Comparison of ENCODE assay signal across 9 cellular contexts in genomic region chr7:38107486-38107893, GRCh38.
A peak's percentile ranks its signal among the peaks of the same experiment; 100 is the strongest.
DNase-seq lines count a peak whose midpoint lies in the region; ATAC-seq and FAIRE-seq lines count a peak whose summit lies in the region.
"Had no signal": no experiment of that assay in that cellular context is flagged by ENCODE, and none has a peak within 500 bp of the region (broad histone marks: within the 10 kb centered on the region; RNA-seq: fewer than 3 reads in every experiment).

No MANE protein-coding gene starts in this region.

- H3K36me3 ChIP-seq in CD4-positive, CD25-positive, alpha-beta regulatory T cell (ENCODE audit: control insufficient read depth, insufficient read depth, low read length) = no peaks in the 10 kb centered on the region
- no peaks in the 10 kb centered on the region for H3K36me3 ChIP-seq in NT2/D1 (ENCODE audit: insufficient read depth, insufficient read length, low read length)

- no peaks in the 10 kb centered on the region for H3K9me3 ChIP-seq in CD4-positive, CD25-positive, alpha-beta regulatory T cell (ENCODE audit: control insufficient read depth in 2 of 2, low read length in 2 of 2)
- no peaks in the 10 kb centered on the region for H3K9me3 ChIP-seq in NT2/D1 (ENCODE audit: insufficient read depth, low read length)

- no peaks in the 10 kb centered on the region for H3K36me3 Mint-ChIP-seq in CD4-positive, CD25-positive, alpha-beta regulatory T cell
- H3K36me3 Mint-ChIP-seq in natural killer cell treated with Interleukin-12 subunit alpha and Interleukin-12 subunit beta and Interleukin-15 and Interleukin-18, amount 100 ng/mL, for 72 hours = no peaks in the 10 kb centered on the region

- no peak overlapping the region for H3K27ac Mint-ChIP-seq in CD4-positive, CD25-positive, alpha-beta regulatory T cell
- no peak overlapping the region for H3K27ac Mint-ChIP-seq in natural killer cell treated with Interleukin-12 subunit alpha and Interleukin-12 subunit beta and Interleukin-15 and Interleukin-18, amount 100 ng/mL, for 72 hours
- H3K27ac Mint-ChIP-seq: T-helper 1 cell treated with Interleukin-12 subunit alpha and Interleukin-12 subunit beta and Interleukin-4 antibody, amounts not matched to agents 30 μg/mL and 1 μg/mL, for 36 hours had no signal

- peaks cover 26% of the 10 kb centered on the region for H3K27me3 Mint-ChIP-seq in CD4-positive, CD25-positive, alpha-beta regulatory T cell
- H3K27me3 Mint-ChIP-seq in natural killer cell treated with Interleukin-12 subunit alpha and Interleukin-12 subunit beta and Interleukin-15 and Interleukin-18, amount 100 ng/mL, for 72 hours = peaks cover 0 to 6% of the 10 kb centered on the region in 2 donors

- no peaks in the 10 kb centered on the region for H3K9me3 Mint-ChIP-seq in CD4-positive, CD25-positive, alpha-beta regulatory T cell
- no peaks in the 10 kb centered on the region for H3K9me3 Mint-ChIP-seq in natural killer cell treated with Interleukin-12 subunit alpha and Interleukin-12 subunit beta and Interleukin-15 and Interleukin-18, amount 100 ng/mL, for 72 hours
- H3K9me3 Mint-ChIP-seq: T-helper 1 cell treated with Interleukin-12 subunit alpha and Interleukin-12 subunit beta and Interleukin-4 antibody, amounts not matched to agents 30 μg/mL and 1 μg/mL, for 36 hours had no signal

- H3K9ac ChIP-seq in NT2/D1 (ENCODE audit: insufficient read length, low read depth) = no peak overlapping the region

- no peaks in the 10 kb centered on the region for H3K4me1 ChIP-seq in CD4-positive, CD25-positive, alpha-beta regulatory T cell (ENCODE audit: control insufficient read depth, insufficient read depth, low read length, poor library complexity, severe bottlenecking)
- H3K4me1 ChIP-seq in NT2/D1 (ENCODE audit: insufficient read depth, insufficient read length) = no peaks in the 10 kb centered on the region

- peak; percentile 74 to 78 for ATAC-seq in CD4-positive, CD25-positive, alpha-beta regulatory T cell (ENCODE audit: low read depth in 2 of 2)
- ATAC-seq in esophagus mucosa = peak; percentile 81
- peak; percentile 76 to 84 for ATAC-seq in natural killer cell treated with Interleukin-12 subunit alpha and Interleukin-12 subunit beta and Interleukin-15 and Interleukin-18, amount 100 ng/mL, for 72 hours

- H3K4me3 ChIP-seq in CD4-positive, CD25-positive, alpha-beta regulatory T cell (ENCODE audit: low read depth, low read length) = no peak overlapping the region
- H3K4me3 ChIP-seq in NT2/D1 (ENCODE audit: insufficient read length, low read depth) = no peak overlapping the region

- peak; percentile 97 for FAIRE-seq in GM19239 (lab: Jason Lieb, UNC)

- peak; percentile 40 to 61 (median 54) for DNase-seq in CD4-positive, CD25-positive, alpha-beta regulatory T cell
- peak; percentile 39 for DNase-seq in GM19239 (ENCODE audit: insufficient read length, low spot score)
- peak; percentile 49 for DNase-seq in HK-2 (ENCODE audit: unreplicated experiment)
- peak; percentile 63 for DNase-seq in NT2/D1 (ENCODE audit: low read depth, low spot score)
- DNase-seq in activated CD8-positive, alpha-beta memory T cell treated with anti-CD3 and anti-CD28 coated beads, Interleukin-2, amount 50 U/mL, for 4 hours = peak; percentile 72
- peak; percentile 72 for DNase-seq in natural killer cell treated with Interleukin-12 subunit alpha and Interleukin-12 subunit beta and Interleukin-15 and Interleukin-18, amount 100 ng/mL, for 72 hours (ENCODE audit: low spot score)
- DNase-seq in stimulated activated naive CD4-positive, alpha-beta T cell treated with Interleukin-2 at 50 U/mL for 16 hours (lab: John Stamatoyannopoulos, UW) = peak; percentile 36

- H3K27me3 ChIP-seq in CD4-positive, CD25-positive, alpha-beta regulatory T cell (ENCODE audit: control insufficient read depth, insufficient read depth, low read length) = peaks cover 9% of the 10 kb centered on the region
- no peaks in the 10 kb centered on the region for H3K27me3 ChIP-seq in NT2/D1 (ENCODE audit: insufficient read depth, insufficient read length)

- no peak overlapping the region for H3K27ac ChIP-seq in CD4-positive, CD25-positive, alpha-beta regulatory T cell (ENCODE audit: insufficient read depth, low read length, poor library complexity, severe bottlenecking)

- peaks cover 0 to 2% (median 0%) of the 10 kb centered on the region in 4 donors for H3K4me1 Mint-ChIP-seq in CD4-positive, CD25-positive, alpha-beta regulatory T cell
- peaks cover 0 to 7% of the 10 kb centered on the region in 2 donors for H3K4me1 Mint-ChIP-seq in natural killer cell treated with Interleukin-12 subunit alpha and Interleukin-12 subunit beta and Interleukin-15 and Interleukin-18, amount 100 ng/mL, for 72 hours (ENCODE audit: low read depth in 2 of 2)

- H3K4me3 Mint-ChIP-seq in CD4-positive, CD25-positive, alpha-beta regulatory T cell = no peak overlapping the region
- H3K4me3 Mint-ChIP-seq in natural killer cell treated with Interleukin-12 subunit alpha and Interleukin-12 subunit beta and Interleukin-15 and Interleukin-18, amount 100 ng/mL, for 72 hours = no peak overlapping the region
- H3K4me3 Mint-ChIP-seq: T-helper 1 cell treated with Interleukin-12 subunit alpha and Interleukin-12 subunit beta and Interleukin-4 antibody, amounts not matched to agents 30 μg/mL and 1 μg/mL, for 36 hours had no signal
